ENCODE assay signal across 7 cellular contexts in the genomic region with DNA sequence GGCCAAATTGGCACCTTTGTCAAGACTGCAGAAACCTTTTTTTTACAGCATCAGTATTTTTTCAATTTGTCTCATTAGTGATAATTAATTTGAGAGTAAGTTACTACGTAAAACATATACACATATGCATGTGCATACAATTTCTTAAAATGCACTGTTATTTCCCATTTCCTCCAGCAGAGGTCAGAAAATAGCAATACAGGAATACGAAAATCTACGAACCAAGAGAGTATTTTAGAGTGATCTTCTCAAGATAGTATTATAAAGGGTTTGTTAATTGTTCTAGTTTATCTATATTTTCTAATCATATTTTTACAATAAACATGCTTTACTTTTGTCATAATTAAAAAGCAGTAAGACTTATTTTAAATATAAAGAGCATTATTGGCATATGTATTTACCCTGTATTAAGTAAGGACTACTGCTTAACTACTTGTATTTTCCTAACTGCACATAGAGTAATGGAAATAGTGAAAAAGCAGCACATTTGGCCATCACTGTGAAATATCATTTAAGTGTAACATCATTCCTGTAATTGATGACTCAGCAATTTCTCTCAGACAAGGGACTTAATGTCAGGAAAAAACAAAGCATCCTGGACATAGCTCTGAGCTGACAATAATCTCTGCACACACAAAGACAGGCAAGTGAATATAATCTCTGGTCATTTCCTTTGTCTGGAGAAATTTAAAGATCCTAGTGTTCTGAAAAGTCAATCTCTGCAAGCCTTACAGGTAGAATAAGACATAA. TPM values are rescaled to one million over a fixed set of nuclear protein-coding genes. Genes with fewer than 3 reads are reported as not detected.
DNase-seq lines count a peak whose midpoint lies in the region; ATAC-seq and TF ChIP-seq lines count a peak whose summit lies in the region.

No MANE protein-coding gene starts in this region.

- no peak overlapping the region for H3K27ac ChIP-seq in mammary epithelial cell (ENCODE audit: insufficient read depth, low read depth, low read length)

- no TSS peak for BruUV-seq in mammary epithelial cell (replicated peaks; lab: Mats Ljungman, UMichigan)

- no peak for ATAC-seq in naive B cell (ENCODE audit: low read depth in 2 of 2)
- ATAC-seq in GM21737 (IDR thresholded peaks at IDR 0.05; ENCODE audit: unreplicated experiment), result no peak

- H3K4me1 Mint-ChIP-seq in naive B cell, result no peaks in the 10 kb centered on the region

- H3K79me2 ChIP-seq in mammary epithelial cell (ENCODE audit: insufficient read depth, low read length), result no peaks in the 10 kb centered on the region

- H3K27me3 Mint-ChIP-seq in naive B cell, result peaks cover 5 to 35% (median 9%) of the 10 kb centered on the region in 3 donors

- no peaks in the 10 kb centered on the region for H3K36me3 ChIP-seq in mammary epithelial cell (ENCODE audit: insufficient read depth, low read length)

- POLR2A ChIA-PET in GM10248 (lab: Yijun Ruan, JAX), result no interaction called here

- H3K4me3 Mint-ChIP-seq in naive B cell, result no peak overlapping the region

- peaks cover 1% of the 10 kb centered on the region for H3K27me3 ChIP-seq in mammary epithelial cell (ENCODE audit: insufficient read depth, low read length)

- WGBS in mammary epithelial cell (ENCODE audit: low coverage, missing lambda C conversion rate), result 3% methylated on average over 3 of the region's 3 CpGs

- H3K9me3 ChIP-seq in mammary epithelial cell (replicated peaks; ENCODE audit: insufficient read depth, low read length), result no peaks in the 10 kb centered on the region

- H3K9ac ChIP-seq in mammary epithelial cell (ENCODE audit: insufficient read depth, low read length), result no peak overlapping the region

- peak; percentile 34 for TF ChIP-seq CTCF in GM10248 (IDR thresholded peaks at IDR 0.05; ENCODE audit: control extremely low read depth, extremely low read depth, low read depth, missing control alignments)
- peak; percentile 25 for TF ChIP-seq CTCF in NB4 (IDR thresholded peaks at IDR 0.05; ENCODE audit: low read depth, low read length)
- TF ChIP-seq CTCF in mammary epithelial cell (conservative IDR thresholded peaks at IDR 0.05 in 1 of 2, IDR thresholded peaks at IDR 0.05 in 1 of 2; ENCODE audit: extremely low read depth in 1 of 2, insufficient read depth in 1 of 2, low read depth in 1 of 2, low read length in 2 of 2), result peak; percentile 58 to 62

- in situ Hi-C loops in mammary epithelial cell (cut with MboI; ENCODE audit: low sequenced_read_pairs in 2 of 2), result loop anchor here (10.0 kb wide), 1 partner anchor 118 kb away; no protein-coding TSS in a partner anchor

- H3K36me3 Mint-ChIP-seq in naive B cell, result no peaks in the 10 kb centered on the region

- no peak overlapping the region for H3K27ac Mint-ChIP-seq in naive B cell

- DNase-seq in GM10248 (ENCODE audit: extremely low spot score) (peak; percentile 6), NB4 (ENCODE audit: low read depth) (peak; percentile 29), mammary epithelial cell (peak; percentile 14), naive B cell (peak; percentile 7), NCI-H1436 treated with DMSO at 0.1 percent for 48 hours (lab: John Stamatoyannopoulos, UW) (no peak), 8988T (no peak)

- H2AFZ ChIP-seq in mammary epithelial cell (ENCODE audit: low read depth, low read length), result no peak overlapping the region

- no peaks in the 10 kb centered on the region for H3K4me1 ChIP-seq in mammary epithelial cell (ENCODE audit: insufficient read depth, low read length)

- H3K9me3 Mint-ChIP-seq in naive B cell, result no peaks in the 10 kb centered on the region

- H3K4me2 ChIP-seq in mammary epithelial cell (ENCODE audit: insufficient read depth, low read depth, low read length), result no peak overlapping the region

- CTCF ChIA-PET in GM10248 (lab: Yijun Ruan, JAX) (interaction anchor here (1.2 to 2.1 kb wide), 2 partner anchors 13 to 1355 kb away, joined by 3 to 4 read pairs; no protein-coding TSS in a partner anchor), mammary epithelial cell (lab: Charles Lee; ENCODE audit: low non-redundant PET) (interaction anchor here (0.8 kb wide), 1 partner anchor 1678 kb away, joined by 5 read pairs; no protein-coding TSS in a partner anchor)

- H3K4me3 ChIP-seq in NB4 (ENCODE audit: low read depth, low read length) (no peak overlapping the region), mammary epithelial cell (replicated peaks in 1 of 3; ENCODE audit: insufficient read depth in 1 of 3, low read depth in 2 of 3, low read length in 3 of 3) (no peak overlapping the region)

- dilution Hi-C loops in mammary epithelial cell (cut with HindIII; ENCODE audit: low sequenced_read_pairs), result no loop called here

- intact Hi-C loops in mammary epithelial cell (cut with micrococcal nuclease), result loop anchor here (1.0 to 5.0 kb wide), 4 partner anchors 103 to 1351 kb away; no protein-coding TSS in a partner anchor

- H4K20me1 ChIP-seq in mammary epithelial cell (ENCODE audit: insufficient read depth, low read length), result no peaks in the 10 kb centered on the region

- no peak for TF ChIP-seq POLR2A in NB4 (IDR thresholded peaks at IDR 0.05; ENCODE audit: extremely low read depth, insufficient read length)

RNA-seq across cellular contexts. Expression of a gene that starts 45.6 kb away (rescaled TPM):
- total RNA-seq in mammary epithelial cell, result 1 to 10 TPM in 1 of 2 donors, under 1 TPM in 1; 0.12 to 2.5 TPM
- polyA plus RNA-seq in mammary epithelial cell (2.4 TPM), naive B cell (ENCODE audit: low read depth in 6 of 6) (not detected)
- 7.9 TPM for polyA minus RNA-seq in mammary epithelial cell

Comparison
In these comparisons a context has a peak if more than half of its experiments do, and no peak if none do; other contexts are left out.
1. DNase-seq: peak in GM10248 (single experiment), NB4 (single experiment), mammary epithelial cell (single experiment) and naive B cell (single experiment); none in NCI-H1436 treated with DMSO at 0.1 percent for 48 hours (single experiment) and 8988T (single experiment).
2. Peak in every context shown above with its lines, with median percentiles within 50 percentile points of each other: CTCF ChIP-seq.